Comparison of ENCODE assay signal across 8 cellular contexts in genomic region chr1:25608488-25609178, GRCh38. TPM values are rescaled to one million over a fixed set of nuclear protein-coding genes. Genes with fewer than 3 reads are reported as not detected.
DNase-seq lines count a peak whose midpoint lies in the region; ATAC-seq and TF ChIP-seq lines count a peak whose summit lies in the region.

No MANE protein-coding gene starts in this region.

- H3K4me3 ChIP-seq in CD8-positive, alpha-beta T cell (ENCODE audit: low read depth, low read length), result no peak overlapping the region
- H3K4me3 ChIP-seq in right atrium auricular region (no peak overlapping the region), gastrocnemius medialis (peak overlapping the region; percentile 36 to 55 (median 44))

- H3K27me3 ChIP-seq in CD8-positive, alpha-beta T cell (ENCODE audit: insufficient read depth, low read length), result no peaks in the 10 kb centered on the region
- H3K27me3 ChIP-seq in right atrium auricular region, result no peaks in the 10 kb centered on the region
- no peaks in the 10 kb centered on the region for H3K27me3 ChIP-seq in gastrocnemius medialis

- no peak overlapping the region for H3K27ac ChIP-seq in CD8-positive, alpha-beta T cell (ENCODE audit: low read depth, low read length)
- no peak overlapping the region for H3K27ac ChIP-seq in right atrium auricular region
- peak overlapping the region; percentile 49 to 74 (median 64) for H3K27ac ChIP-seq in gastrocnemius medialis

- no peak overlapping the region for H3K4me3 Mint-ChIP-seq in CD8-positive, alpha-beta T cell

- no peaks in the 10 kb centered on the region for H3K36me3 Mint-ChIP-seq in CD8-positive, alpha-beta T cell

- no peaks in the 10 kb centered on the region for H3K27me3 Mint-ChIP-seq in CD8-positive, alpha-beta T cell (ENCODE audit: low read depth)

- DNase-seq in CD8-positive, alpha-beta T cell, result peak; percentile 63 to 92 (median 90)
- DNase-seq in NCI-H146 treated with DMSO at 0.1 percent for 48 hours (lab: John Stamatoyannopoulos, UW; ENCODE audit: unreplicated experiment) (peak; percentile 52), T-helper 9 cell (peak; percentile 86), anterior cingulate cortex (lab: John Stamatoyannopoulos, UW) (peak in 55 of 58 donors; percentile 22 to 90 (median 60)), right atrium auricular region (ENCODE audit: low spot score) (peak; percentile 96), gastrocnemius medialis (peak; percentile 81 to 87)

- H3K27ac Mint-ChIP-seq in CD8-positive, alpha-beta T cell, result no peak overlapping the region

- H3K4me1 ChIP-seq in CD8-positive, alpha-beta T cell (ENCODE audit: insufficient read depth, low read length), result peaks cover 3% of the 10 kb centered on the region
- peaks cover 0 to 16% of the 10 kb centered on the region in 2 donors for H3K4me1 ChIP-seq in right atrium auricular region
- H3K4me1 ChIP-seq in gastrocnemius medialis, result no peaks in the 10 kb centered on the region

- CTCF ChIA-PET in CD8-positive, alpha-beta T cell (lab: Charles Lee), result interaction anchor here (0.6 to 9.5 kb wide), 32 partner anchors 10 to 223 kb away, joined by 3 to 135 read pairs (median 4); partner anchors contain the start of gene SELENON

- intact Hi-C loops in CD8-positive, alpha-beta T cell (cut with DNase I, micrococcal nuclease), result loop anchor here in 1 of 2 experiments (1.0 to 2.0 kb wide), 3 partner anchors 166 to 203 kb away; no protein-coding TSS in a partner anchor
- intact Hi-C loops in gastrocnemius medialis (cut with DNase I; ENCODE audit: low total_unique reads), result loop anchor here (1.0 to 2.0 kb wide), 3 partner anchors 42 to 188 kb away; no protein-coding TSS in a partner anchor

- no peaks in the 10 kb centered on the region for H3K36me3 ChIP-seq in CD8-positive, alpha-beta T cell (ENCODE audit: insufficient read depth, low read length)
- H3K36me3 ChIP-seq in right atrium auricular region (no peaks in the 10 kb centered on the region), gastrocnemius medialis (no peaks in the 10 kb centered on the region)

- peak in 1 of 2 donors; percentile 12 for TF ChIP-seq POLR2A in gastrocnemius medialis (IDR thresholded peaks at IDR 0.05)

- peak; percentile 99 for ATAC-seq in CD8-positive, alpha-beta T cell
- ATAC-seq in GM21737 (IDR thresholded peaks at IDR 0.05; ENCODE audit: unreplicated experiment) (peak; percentile 60), gastrocnemius medialis (peak; percentile 98 to 99), HG02884 (IDR thresholded peaks at IDR 0.05; ENCODE audit: unreplicated experiment) (no peak)

- no peaks in the 10 kb centered on the region for H3K9me3 ChIP-seq in CD8-positive, alpha-beta T cell (ENCODE audit: low read length)
- H3K9me3 ChIP-seq in right atrium auricular region (no peaks in the 10 kb centered on the region), gastrocnemius medialis (no peaks in the 10 kb centered on the region)

- in situ Hi-C loops in gastrocnemius medialis (cut with MboI; ENCODE audit: low sequenced_read_pairs in 4 of 4), result loop anchor here in 2 of 4 donors (5.0 to 25.0 kb wide), 2 partner anchors 129 to 139 kb away; no protein-coding TSS in a partner anchor

- no peaks in the 10 kb centered on the region for H3K9me3 Mint-ChIP-seq in CD8-positive, alpha-beta T cell

- TF ChIP-seq CTCF in CD8-positive, alpha-beta T cell (IDR thresholded peaks at IDR 0.05), result no peak
- TF ChIP-seq CTCF in right atrium auricular region (IDR thresholded peaks at IDR 0.05) (peak; percentile 65 to 88), gastrocnemius medialis (IDR thresholded peaks at IDR 0.05 in 4 of 5, conservative IDR thresholded peaks at IDR 0.05 in 1 of 5) (peak; percentile 38 to 88 (median 84))

- POLR2A ChIA-PET in CD8-positive, alpha-beta T cell (lab: Charles Lee), result interaction anchor here (0.7 to 2.3 kb wide), 10 partner anchors 8 to 212 kb away, joined by 3 to 9 read pairs (median 4); partner anchors contain the start of genes LDLRAP1, MAN1C1 and MTFR1L

- peaks cover 12% of the 10 kb centered on the region for H3K4me1 Mint-ChIP-seq in CD8-positive, alpha-beta T cell (ENCODE audit: low read depth)

RNA-seq across cellular contexts. Expression of gene MAN1C1, which starts 8.0 kb away (rescaled TPM):
- total RNA-seq in CD8-positive, alpha-beta T cell, result 10 to 100 TPM; 24.6 to 25.7 TPM
- total RNA-seq in right atrium auricular region (10 to 100 TPM in 1 of 2 donors, 1 to 10 TPM in 1; 9.4 to 13.6 TPM), gastrocnemius medialis (1 to 10 TPM; 2.0 to 4.4 (median 2.5) TPM)

Comparison
In these comparisons a context has a peak if more than half of its experiments do, and no peak if none do; other contexts are left out.
1. H3K27ac ChIP-seq: peak in gastrocnemius medialis (4 of 4); none in CD8-positive, alpha-beta T cell (single experiment) and right atrium auricular region (0 of 2).
2. H3K4me3 ChIP-seq: peak in gastrocnemius medialis (4 of 4); none in CD8-positive, alpha-beta T cell (single experiment) and right atrium auricular region (0 of 2).
3. Peak in every context shown above with its lines, with median percentiles within 50 percentile points of each other: DNase-seq.